ENCODE assay signal across 25 cellular contexts in genomic region chr1:224302947-224303346, GRCh38.
"Had no signal": no experiment of that assay in that cellular context is flagged by ENCODE, and none has a peak within 500 bp of the region (broad histone marks: within the 10 kb centered on the region; RNA-seq: fewer than 3 reads in every experiment).

No MANE protein-coding gene starts in this region.

- H3K4me3 ChIP-seq: lung, neural progenitor cell, ovary, right atrium auricular region, sigmoid colon, skin epidermis, stomach, thoracic aorta had no signal

- H3K27ac ChIP-seq: foreskin keratinocyte, neural progenitor cell, ovary, right atrium auricular region, sigmoid colon, skin epidermis, stomach, thoracic aorta had no signal

- H3K27me3 ChIP-seq: foreskin keratinocyte, neural progenitor cell, ovary, right atrium auricular region, sigmoid colon, stomach had no signal

- H3K9me3 ChIP-seq: ovary, right atrium auricular region, sigmoid colon, stomach, thoracic aorta had no signal

- DNase-seq: effector memory CD8-positive, alpha-beta T cell; erythroblast; foreskin keratinocyte; immature natural killer cell; kidney; left colon; left ventricle myocardium superior; mesenchymal stem cell; midbrain; nucleus accumbens; ovary; sigmoid colon; stimulated activated CD4-positive, alpha-beta T cell treated with anti-CD3 and anti-CD28 coated beads, Interleukin-2, amount 100 ng/mL, for 24 hours; stimulated activated naive CD4-positive, alpha-beta T cell; stomach; substantia nigra; trophoblast cell had no signal

- H3K27ac Mint-ChIP-seq: dendritic cell treated with granulocyte-macrophage colony-stimulating factor and Interleukin-4, amounts not matched to agents 40 ng/mL and 50 ng/mL, for 4 days; effector memory CD8-positive, alpha-beta T cell; immature natural killer cell; natural killer cell treated with Interleukin-12 subunit alpha and Interleukin-12 subunit beta and Interleukin-15 and Interleukin-18, amount 100 ng/mL, for 72 hours; neural progenitor cell had no signal

- H3K27me3 Mint-ChIP-seq: dendritic cell treated with granulocyte-macrophage colony-stimulating factor and Interleukin-4, amounts not matched to agents 40 ng/mL and 50 ng/mL, for 4 days; effector memory CD8-positive, alpha-beta T cell; natural killer cell treated with Interleukin-12 subunit alpha and Interleukin-12 subunit beta and Interleukin-15 and Interleukin-18, amount 100 ng/mL, for 72 hours had no signal

- FAIRE-seq: kidney, urothelium cell line had no signal

- H3K9me3 Mint-ChIP-seq: dendritic cell treated with granulocyte-macrophage colony-stimulating factor and Interleukin-4, amounts not matched to agents 40 ng/mL and 50 ng/mL, for 4 days; effector memory CD8-positive, alpha-beta T cell; immature natural killer cell; natural killer cell treated with Interleukin-12 subunit alpha and Interleukin-12 subunit beta and Interleukin-15 and Interleukin-18, amount 100 ng/mL, for 72 hours; neural progenitor cell had no signal

- H3K4me1 Mint-ChIP-seq: immature natural killer cell, neural progenitor cell had no signal

- H3K4me1 ChIP-seq: neural progenitor cell, right atrium auricular region, sigmoid colon had no signal

- H3K4me3 Mint-ChIP-seq: dendritic cell treated with granulocyte-macrophage colony-stimulating factor and Interleukin-4, amounts not matched to agents 40 ng/mL and 50 ng/mL, for 4 days; effector memory CD8-positive, alpha-beta T cell; immature natural killer cell; natural killer cell treated with Interleukin-12 subunit alpha and Interleukin-12 subunit beta and Interleukin-15 and Interleukin-18, amount 100 ng/mL, for 72 hours; neural progenitor cell had no signal

- H3K36me3 ChIP-seq: ovary had no signal

- ATAC-seq: effector memory CD8-positive, alpha-beta T cell; foreskin keratinocyte; left colon; left ventricle myocardium superior; natural killer cell treated with Interleukin-12 subunit alpha and Interleukin-12 subunit beta and Interleukin-15 and Interleukin-18, amount 100 ng/mL, for 72 hours had no signal
